Comparison of ENCODE assay signal across 8 cellular contexts in the genomic region with DNA sequence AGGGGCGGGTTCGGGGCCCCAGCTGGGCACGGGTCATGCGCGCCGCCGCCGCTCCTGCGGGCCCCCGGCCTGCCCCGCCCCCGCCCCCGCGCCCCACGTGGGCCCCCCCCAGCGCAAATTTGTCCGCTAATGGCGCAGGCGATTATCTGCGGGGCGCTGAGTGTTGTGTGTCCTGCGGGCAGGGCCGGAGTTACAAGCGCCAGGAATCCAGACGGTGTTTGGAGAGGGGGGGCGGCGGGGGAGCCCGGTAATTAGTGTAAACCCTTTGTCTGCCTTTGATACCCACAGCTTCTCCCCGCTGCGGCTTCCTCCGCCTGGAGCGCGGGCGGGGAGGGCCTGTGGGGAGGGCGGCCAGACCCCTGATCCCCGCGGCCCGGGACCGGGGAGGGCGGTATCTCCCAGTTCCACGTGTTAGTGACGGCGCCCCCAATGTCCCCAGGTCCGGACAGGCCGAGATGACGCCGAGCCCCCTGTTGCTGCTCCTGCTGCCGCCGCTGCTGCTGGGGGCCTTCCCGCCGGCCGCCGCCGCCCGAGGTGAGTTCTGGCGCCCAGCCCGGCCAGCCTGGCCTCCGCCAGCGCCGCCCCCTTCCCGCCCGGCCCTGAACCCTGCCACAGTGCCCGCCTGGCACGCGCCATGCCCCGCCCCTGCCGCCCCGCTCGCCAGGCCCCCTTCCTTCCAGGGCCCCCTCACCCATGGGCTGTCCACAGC. TPM values are rescaled to one million over a fixed set of nuclear protein-coding genes. Genes with fewer than 3 reads are reported as not detected.
DNase-seq lines count a peak whose midpoint lies in the region; ATAC-seq, FAIRE-seq and TF ChIP-seq lines count a peak whose summit lies in the region.

No MANE protein-coding gene starts in this region.

- ATAC-seq in pancreas = peak in 3 of 4 donors; percentile 11 to 28 (median 25)
- no peak for ATAC-seq in HG03439 (IDR thresholded peaks at IDR 0.05; ENCODE audit: unreplicated experiment)
- ATAC-seq in HG03280 (IDR thresholded peaks at IDR 0.05; ENCODE audit: unreplicated experiment) = no peak

- H3K9me3 ChIP-seq in pancreas = no peaks in the 10 kb centered on the region

- WGBS in pancreas, 2 donors = 0 to 2% methylated on average over 36 to 69 of the region's 69 CpGs

- intact Hi-C loops in activated CD4-positive, alpha-beta memory T cell treated with anti-CD3 and anti-CD28 coated beads for 36 hours (cut with micrococcal nuclease) = loop anchor here (5.0 kb wide), 2 partner anchors 80 to 275 kb away; a partner anchor contains a TSS
- intact Hi-C loops in pancreas (cut with DNase I) = no loop called here

- no peak for FAIRE-seq in pancreas (lab: Jason Lieb, UNC)

- TF ChIP-seq CTCF in AG09309 (IDR thresholded peaks at IDR 0.05; ENCODE audit: control insufficient read depth, insufficient read depth, low read depth, low read length, missing control alignments) (no peak), pancreas (IDR thresholded peaks at IDR 0.05) (no peak)

- CTCF ChIA-PET in activated CD4-positive, alpha-beta memory T cell treated with anti-CD3 and anti-CD28 coated beads for 36 hours (lab: Charles Lee) = no interaction called here

- H3K4me1 ChIP-seq in pancreas = peaks cover 7 to 9% (median 7%) of the 10 kb centered on the region in 3 donors

- POLR2A ChIA-PET in activated CD4-positive, alpha-beta memory T cell treated with anti-CD3 and anti-CD28 coated beads for 36 hours (lab: Charles Lee) = no interaction called here

- H3K27ac ChIP-seq in pancreas = peak overlapping the region in 1 of 4 donors; percentile 25

- H3K27ac Mint-ChIP-seq in activated CD4-positive, alpha-beta memory T cell treated with anti-CD3 and anti-CD28 coated beads for 36 hours = no peak overlapping the region

- no peaks in the 10 kb centered on the region for H3K36me3 ChIP-seq in pancreas

- peak overlapping the region; percentile 59 for H3K4me3 Mint-ChIP-seq in activated CD4-positive, alpha-beta memory T cell treated with anti-CD3 and anti-CD28 coated beads for 36 hours

- peaks cover 18% of the 10 kb centered on the region for H3K27me3 Mint-ChIP-seq in activated CD4-positive, alpha-beta memory T cell treated with anti-CD3 and anti-CD28 coated beads for 36 hours

- DNase-seq in AG09309 (ENCODE audit: low read depth) (no peak), HUDEP-2 (lab: John Stamatoyannopoulos, UW; ENCODE audit: unreplicated experiment in 76 of 76) (peak in 55 of 76 experiments; percentile 7 to 76 (median 52)), erythroblast (lab: John Stamatoyannopoulos, UW) (peak; percentile 45 to 52), pancreas (peak in 5 of 6 donors; percentile 57 to 84 (median 67)), NCI-H2171 treated with DMSO at 0.1 percent for 48 hours (lab: John Stamatoyannopoulos, UW) (no peak)
- DNase-seq in activated CD4-positive, alpha-beta memory T cell treated with anti-CD3 and anti-CD28 coated beads for 36 hours = peak; percentile 48

- H3K27me3 ChIP-seq in pancreas = no peaks in the 10 kb centered on the region

- peak overlapping the region; percentile 53 for H3K4me3 ChIP-seq in AG09309 (ENCODE audit: control insufficient read depth, low read depth, low read length)
- peak overlapping the region; percentile 42 to 61 (median 55) for H3K4me3 ChIP-seq in pancreas

- no peaks in the 10 kb centered on the region for H3K9me3 Mint-ChIP-seq in activated CD4-positive, alpha-beta memory T cell treated with anti-CD3 and anti-CD28 coated beads for 36 hours

- no peaks in the 10 kb centered on the region for H3K36me3 Mint-ChIP-seq in activated CD4-positive, alpha-beta memory T cell treated with anti-CD3 and anti-CD28 coated beads for 36 hours

- H3K4me1 Mint-ChIP-seq in activated CD4-positive, alpha-beta memory T cell treated with anti-CD3 and anti-CD28 coated beads for 36 hours (ENCODE audit: low read depth) = peaks cover 10% of the 10 kb centered on the region

- TF ChIP-seq POLR2A in erythroblast (IDR thresholded peaks at IDR 0.05; ENCODE audit: low read length) = no peak

RNA-seq across cellular contexts. Expression of a gene that starts 0.8 kb away (rescaled TPM):
- 10 to 100 TPM; 12.2 to 15.1 TPM for total RNA-seq in activated CD4-positive, alpha-beta memory T cell treated with anti-CD3 and anti-CD28 coated beads for 36 hours
- total RNA-seq in pancreas = 10 to 100 TPM; 25.1 to 41.4 (median 31.1) TPM
- 10 to 100 TPM; 15.4 to 42.8 TPM for polyA plus RNA-seq in pancreas

RNA-seq across cellular contexts. Expression of a gene that starts 19.0 kb away (rescaled TPM):
- total RNA-seq in activated CD4-positive, alpha-beta memory T cell treated with anti-CD3 and anti-CD28 coated beads for 36 hours = not detected
- total RNA-seq in pancreas = 1 to 10 TPM in 2 of 6 donors, under 1 TPM in 4; 0.28 to 1.7 (median 0.66) TPM
- 1 to 10 TPM in 1 of 2 donors, under 1 TPM in 1; 0.45 to 1.6 TPM for polyA plus RNA-seq in pancreas

RNA-seq across cellular contexts. Expression of a gene that starts 25.3 kb away (rescaled TPM):
- total RNA-seq in activated CD4-positive, alpha-beta memory T cell treated with anti-CD3 and anti-CD28 coated beads for 36 hours = 10 to 100 TPM in 1 of 2 experiments, 1 to 10 TPM in 1; 9.0 to 10.1 TPM
- 10 to 100 TPM; 17.6 to 33.7 (median 20.2) TPM for total RNA-seq in pancreas
- 10 to 100 TPM; 40.7 to 56.9 TPM for polyA plus RNA-seq in pancreas

RNA-seq across cellular contexts. Expression of a gene that starts 38.8 kb away (rescaled TPM):
- total RNA-seq in activated CD4-positive, alpha-beta memory T cell treated with anti-CD3 and anti-CD28 coated beads for 36 hours = 10 to 100 TPM; 11.1 to 11.4 TPM
- total RNA-seq in pancreas = 10 to 100 TPM in 1 of 6 donors, 1 to 10 TPM in 5; 5.7 to 11.3 (median 7.4) TPM
- polyA plus RNA-seq in pancreas = 10 to 100 TPM in 1 of 2 donors, 1 to 10 TPM in 1; 10.0 to 11.7 TPM

Comparison
In these comparisons a context has a peak if more than half of its experiments do, and no peak if none do; other contexts are left out.
1. DNase-seq: peak in HUDEP-2 (55 of 76), activated CD4-positive, alpha-beta memory T cell treated with anti-CD3 and anti-CD28 coated beads for 36 hours (single experiment), erythroblast (2 of 2) and pancreas (5 of 6); none in AG09309 (single experiment) and NCI-H2171 treated with DMSO at 0.1 percent for 48 hours (single experiment).
2. ATAC-seq: peak in pancreas (3 of 4); none in HG03439 (single experiment) and HG03280 (single experiment).